Comparison of ENCODE assay signal across 1 cellular context in the genomic region with DNA sequence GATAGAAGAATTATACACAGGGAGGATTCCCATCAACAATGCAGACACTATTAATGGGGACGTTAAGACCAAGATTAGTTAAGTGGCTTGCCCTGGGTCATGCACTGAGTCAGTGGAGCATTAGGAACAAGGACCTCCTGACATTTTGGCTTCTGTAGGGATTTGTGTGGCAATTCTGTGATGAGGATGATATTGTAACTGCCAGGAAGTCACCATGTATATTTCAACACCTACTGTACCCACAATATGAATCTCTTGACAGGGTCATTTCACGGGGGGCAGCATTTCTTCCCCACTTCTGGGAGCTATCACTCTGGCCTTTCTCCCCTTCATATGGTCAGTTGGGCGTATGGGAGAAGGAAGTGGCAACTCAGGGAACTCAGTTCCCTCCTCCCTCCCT.
TF ChIP-seq lines count a peak whose summit lies in the region.

No MANE protein-coding gene starts in this region.

TF ChIP-seq in K562, 482 proteins besides CTCF, POLR2A, EP300 and RAD21 (continued from another document):
- TF ChIP-seq, protein P1, sequence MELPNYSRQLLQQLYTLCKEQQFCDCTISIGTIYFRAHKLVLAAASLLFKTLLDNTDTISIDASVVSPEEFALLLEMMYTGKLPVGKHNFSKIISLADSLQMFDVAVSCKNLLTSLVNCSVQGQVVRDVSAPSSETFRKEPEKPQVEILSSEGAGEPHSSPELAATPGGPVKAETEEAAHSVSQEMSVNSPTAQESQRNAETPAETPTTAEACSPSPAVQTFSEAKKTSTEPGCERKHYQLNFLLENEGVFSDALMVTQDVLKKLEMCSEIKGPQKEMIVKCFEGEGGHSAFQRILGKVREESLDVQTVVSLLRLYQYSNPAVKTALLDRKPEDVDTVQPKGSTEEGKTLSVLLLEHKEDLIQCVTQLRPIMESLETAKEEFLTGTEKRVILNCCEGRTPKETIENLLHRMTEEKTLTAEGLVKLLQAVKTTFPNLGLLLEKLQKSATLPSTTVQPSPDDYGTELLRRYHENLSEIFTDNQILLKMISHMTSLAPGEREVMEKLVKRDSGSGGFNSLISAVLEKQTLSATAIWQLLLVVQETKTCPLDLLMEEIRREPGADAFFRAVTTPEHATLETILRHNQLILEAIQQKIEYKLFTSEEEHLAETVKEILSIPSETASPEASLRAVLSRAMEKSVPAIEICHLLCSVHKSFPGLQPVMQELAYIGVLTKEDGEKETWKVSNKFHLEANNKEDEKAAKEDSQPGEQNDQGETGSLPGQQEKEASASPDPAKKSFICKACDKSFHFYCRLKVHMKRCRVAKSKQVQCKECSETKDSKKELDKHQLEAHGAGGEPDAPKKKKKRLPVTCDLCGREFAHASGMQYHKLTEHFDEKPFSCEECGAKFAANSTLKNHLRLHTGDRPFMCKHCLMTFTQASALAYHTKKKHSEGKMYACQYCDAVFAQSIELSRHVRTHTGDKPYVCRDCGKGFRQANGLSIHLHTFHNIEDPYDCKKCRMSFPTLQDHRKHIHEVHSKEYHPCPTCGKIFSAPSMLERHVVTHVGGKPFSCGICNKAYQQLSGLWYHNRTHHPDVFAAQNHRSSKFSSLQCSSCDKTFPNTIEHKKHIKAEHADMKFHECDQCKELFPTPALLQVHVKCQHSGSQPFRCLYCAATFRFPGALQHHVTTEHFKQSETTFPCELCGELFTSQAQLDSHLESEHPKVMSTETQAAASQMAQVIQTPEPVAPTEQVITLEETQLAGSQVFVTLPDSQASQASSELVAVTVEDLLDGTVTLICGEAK (IDR thresholded peaks at IDR 0.05), result no peak
- TF ChIP-seq, protein P1 (CRISPR knock-in tag; IDR thresholded peaks at IDR 0.05), result no peak
- TF ChIP-seq TEAD4 (IDR thresholded peaks at IDR 0.05; ENCODE audit: low read length), result no peak
- TF ChIP-seq TEAD4 (CRISPR knock-in tag; IDR thresholded peaks at IDR 0.05; ENCODE audit: borderline replicate concordance), result no peak
- TF ChIP-seq RCOR1 (IDR thresholded peaks at IDR 0.05; ENCODE audit: borderline replicate concordance in 1 of 2, low read depth in 2 of 2, low read length in 2 of 2), result no peak
- no peak for TF ChIP-seq HNRNPL (IDR thresholded peaks at IDR 0.05; ENCODE audit: low read depth, low read length)
- TF ChIP-seq ZFP36 (IDR thresholded peaks at IDR 0.05; ENCODE audit: low read depth, low read length, partially characterized antibody), result no peak
- TF ChIP-seq FOXM1 (IDR thresholded peaks at IDR 0.05; ENCODE audit: low read depth), result no peak
- TF ChIP-seq FOXM1 (CRISPR knock-in tag; IDR thresholded peaks at IDR 0.05; ENCODE audit: low read depth), result no peak
- TF ChIP-seq, protein P2, sequence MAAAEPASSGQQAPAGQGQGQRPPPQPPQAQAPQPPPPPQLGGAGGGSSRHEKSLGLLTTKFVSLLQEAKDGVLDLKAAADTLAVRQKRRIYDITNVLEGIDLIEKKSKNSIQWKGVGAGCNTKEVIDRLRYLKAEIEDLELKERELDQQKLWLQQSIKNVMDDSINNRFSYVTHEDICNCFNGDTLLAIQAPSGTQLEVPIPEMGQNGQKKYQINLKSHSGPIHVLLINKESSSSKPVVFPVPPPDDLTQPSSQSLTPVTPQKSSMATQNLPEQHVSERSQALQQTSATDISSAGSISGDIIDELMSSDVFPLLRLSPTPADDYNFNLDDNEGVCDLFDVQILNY (CRISPR knock-in tag; IDR thresholded peaks at IDR 0.05), result no peak
- no peak for TF ChIP-seq NRF1 (conservative IDR thresholded peaks at IDR 0.05 in 1 of 2, IDR thresholded peaks at IDR 0.05 in 1 of 2)
- TF ChIP-seq SNRNP70 (optimal IDR thresholded peaks at IDR 0.05; ENCODE audit: low read depth, low read length), result no peak
- no peak for TF ChIP-seq TAF1 (IDR thresholded peaks at IDR 0.05; ENCODE audit: control insufficient read depth, extremely low read depth, insufficient read depth, low read length, severe bottlenecking)
- TF ChIP-seq, protein P3, sequence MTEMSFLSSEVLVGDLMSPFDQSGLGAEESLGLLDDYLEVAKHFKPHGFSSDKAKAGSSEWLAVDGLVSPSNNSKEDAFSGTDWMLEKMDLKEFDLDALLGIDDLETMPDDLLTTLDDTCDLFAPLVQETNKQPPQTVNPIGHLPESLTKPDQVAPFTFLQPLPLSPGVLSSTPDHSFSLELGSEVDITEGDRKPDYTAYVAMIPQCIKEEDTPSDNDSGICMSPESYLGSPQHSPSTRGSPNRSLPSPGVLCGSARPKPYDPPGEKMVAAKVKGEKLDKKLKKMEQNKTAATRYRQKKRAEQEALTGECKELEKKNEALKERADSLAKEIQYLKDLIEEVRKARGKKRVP (CRISPR knock-in tag; IDR thresholded peaks at IDR 0.05), result no peak
- TF ChIP-seq, protein P4, sequence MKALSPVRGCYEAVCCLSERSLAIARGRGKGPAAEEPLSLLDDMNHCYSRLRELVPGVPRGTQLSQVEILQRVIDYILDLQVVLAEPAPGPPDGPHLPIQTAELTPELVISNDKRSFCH (CRISPR knock-in tag; IDR thresholded peaks at IDR 0.05), result no peak
- TF ChIP-seq, protein P4 (tag; IDR thresholded peaks at IDR 0.05), result no peak
